Comparison of ENCODE assay signal across 28 cellular contexts in the genomic region with DNA sequence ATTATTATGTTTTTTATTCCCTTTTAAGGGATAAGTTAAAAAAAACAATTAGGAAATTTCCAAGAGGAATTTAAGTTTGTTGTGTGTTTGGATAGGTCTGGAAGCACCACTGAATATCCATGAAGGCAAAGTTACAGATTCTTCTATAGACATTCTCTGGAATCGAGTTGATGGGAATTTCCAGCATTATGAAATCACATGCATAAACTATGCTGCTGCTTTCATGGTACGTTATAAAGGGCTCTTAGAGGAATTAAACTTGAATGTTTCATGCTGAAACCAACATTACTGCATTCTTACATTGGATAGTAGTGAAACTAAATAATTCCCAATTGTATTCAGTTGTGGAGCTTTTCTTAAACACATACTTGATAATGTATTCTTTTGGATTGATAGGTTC. TPM values are rescaled to one million over a fixed set of nuclear protein-coding genes. Genes with fewer than 3 reads are reported as not detected.
DNase-seq lines count a peak whose midpoint lies in the region; ATAC-seq and TF ChIP-seq lines count a peak whose summit lies in the region.
"Had no signal": no experiment of that assay in that cellular context is flagged by ENCODE, and none has a peak within 500 bp of the region (broad histone marks: within the 10 kb centered on the region; RNA-seq: fewer than 3 reads in every experiment).

No MANE protein-coding gene starts in this region.

- TF ChIP-seq CTCF in mammary epithelial cell (conservative IDR thresholded peaks at IDR 0.05 in 1 of 2, IDR thresholded peaks at IDR 0.05 in 1 of 2; ENCODE audit: extremely low read depth in 1 of 2, insufficient read depth in 1 of 2, low read depth in 1 of 2, low read length in 2 of 2): no peak
- no peak for TF ChIP-seq CTCF in breast epithelium (IDR thresholded peaks at IDR 0.05)

- no peak overlapping the region for H3K9ac ChIP-seq in mammary epithelial cell (ENCODE audit: insufficient read depth, low read length)

- ATAC-seq in HG03097 (IDR thresholded peaks at IDR 0.05; ENCODE audit: low FRiP score, unreplicated experiment): no peak
- ATAC-seq: WTC11 had no signal

- H3K79me2 ChIP-seq in mammary epithelial cell (ENCODE audit: insufficient read depth, low read length): no peaks in the 10 kb centered on the region

- H3K27ac ChIP-seq in mammary epithelial cell (ENCODE audit: insufficient read depth, low read depth, low read length): no peak overlapping the region
- H3K27ac ChIP-seq in breast epithelium: no peak overlapping the region
- H3K27ac ChIP-seq: ascending aorta, C4-2B, epithelial cell of prostate, HL-60, sigmoid colon, transverse colon had no signal

- H3K36me3 ChIP-seq in mammary epithelial cell (ENCODE audit: insufficient read depth, low read length) (no peaks in the 10 kb centered on the region), breast epithelium (no peaks in the 10 kb centered on the region)
- H3K36me3 ChIP-seq: ascending aorta, HAP-1, sigmoid colon, transverse colon had no signal

- H2AFZ ChIP-seq in mammary epithelial cell (ENCODE audit: low read depth, low read length): no peak overlapping the region

- intact Hi-C loops in mammary epithelial cell (cut with micrococcal nuclease) (no loop called here), breast epithelium (cut with DNase I; ENCODE audit: low total_unique reads) (no loop called here)

- 0% methylated on average over 2 of the region's 2 CpGs for WGBS in mammary epithelial cell (ENCODE audit: low coverage, missing lambda C conversion rate)

- no peak overlapping the region for H3K4me2 ChIP-seq in mammary epithelial cell (ENCODE audit: insufficient read depth, low read depth, low read length)

- DNase-seq in mammary epithelial cell (peak; percentile 20), breast epithelium (ENCODE audit: low spot score in 2 of 2) (no peak), astrocyte of the hippocampus (ENCODE audit: low read depth, low spot score) (peak; percentile 7), iris pigment epithelial cell (ENCODE audit: low read depth) (peak; percentile 77), OCI-M2 (lab: John Stamatoyannopoulos, UW; ENCODE audit: unreplicated experiment) (no peak)
- no peak for DNase-seq in activated CD4-positive, alpha-beta T cell treated with anti-CD3 and anti-CD28 coated beads, Interleukin-2, amount 50 U/mL, for 48 hours
- no peak for DNase-seq in stimulated activated CD4-positive, alpha-beta T cell treated with anti-CD3 and anti-CD28 coated beads, Interleukin-4, amount 100 ng/mL, for 1 hour
- DNase-seq: 8988T; activated CD4-positive, alpha-beta T cell treated with anti-CD3 and anti-CD28 coated beads, Interleukin-2, amount 50 U/mL, for 1 hour; activated naive CD4-positive, alpha-beta T cell treated with anti-CD3 and anti-CD28 coated beads, Interleukin-2, amount 10 ng/mL, durations not matched to agents 7 days and 5 days; Calu3; cerebellar nuclear complex; DND-41; islet precursor cell; NCI-H526; nephron progenitor cell; sigmoid colon; T-helper 9 cell; transverse colon had no signal

- H4K20me1 ChIP-seq in mammary epithelial cell (ENCODE audit: insufficient read depth, low read length): no peaks in the 10 kb centered on the region

- dilution Hi-C loops in mammary epithelial cell (cut with HindIII; ENCODE audit: low sequenced_read_pairs): no loop called here

- H3K27me3 ChIP-seq in mammary epithelial cell (ENCODE audit: insufficient read depth, low read length): peaks cover 4% of the 10 kb centered on the region
- no peaks in the 10 kb centered on the region for H3K27me3 ChIP-seq in breast epithelium
- H3K27me3 ChIP-seq: ascending aorta, sigmoid colon, transverse colon had no signal

- H3K4me3 ChIP-seq in mammary epithelial cell (replicated peaks in 1 of 3; ENCODE audit: insufficient read depth in 1 of 3, low read depth in 2 of 3, low read length in 3 of 3) (no peak overlapping the region), breast epithelium (no peak overlapping the region)
- H3K4me3 ChIP-seq: ascending aorta, HAP-1, sigmoid colon, transverse colon had no signal

- in situ Hi-C loops in mammary epithelial cell (cut with MboI; ENCODE audit: low sequenced_read_pairs in 2 of 2): no loop called here

- CTCF ChIA-PET in mammary epithelial cell (lab: Charles Lee; ENCODE audit: low non-redundant PET): no interaction called here

- H3K9me3 ChIP-seq in mammary epithelial cell (replicated peaks; ENCODE audit: insufficient read depth, low read length) (no peaks in the 10 kb centered on the region), breast epithelium (no peaks in the 10 kb centered on the region)
- H3K9me3 ChIP-seq: ascending aorta, HAP-1, sigmoid colon, transverse colon had no signal

- TF ChIP-seq POLR2A in breast epithelium (IDR thresholded peaks at IDR 0.05): no peak

- no peaks in the 10 kb centered on the region for H3K4me1 ChIP-seq in mammary epithelial cell (ENCODE audit: insufficient read depth, low read length)
- no peaks in the 10 kb centered on the region for H3K4me1 ChIP-seq in breast epithelium
- H3K4me1 ChIP-seq: ascending aorta, HAP-1, transverse colon had no signal

- no TSS peak for BruUV-seq in mammary epithelial cell (replicated peaks; lab: Mats Ljungman, UMichigan)

RNA-seq across cellular contexts. Expression of a gene that starts 21.5 kb away (rescaled TPM):
- total RNA-seq in mammary epithelial cell: under 1 TPM in 1 of 2 donors, not detected in 1; 0.17 TPM
- not detected for polyA plus RNA-seq in mammary epithelial cell
- not detected for polyA minus RNA-seq in mammary epithelial cell
- 1 to 10 TPM in 2 of 3 donors, under 1 TPM in 1; 0.66 to 8.0 (median 4.0) TPM for total RNA-seq in breast epithelium
- total RNA-seq: activated T-helper 1 cell treated with anti-CD3 and anti-CD28 coated beads, Interleukin-12 subunit alpha, Interleukin-12 subunit beta, Interleukin-2, Interleukin-4 antibody, amounts not matched to agents 30 ng/mL and 10 ng/mL and 1 ng/mL, durations not matched to agents 14 hours and 24 hours and 36 hours; Calu3; mononuclear cell; WTC11 had no signal
- polyA plus RNA-seq: sigmoid colon had no signal

Comparison
In these comparisons a context has a peak if more than half of its experiments do, and no peak if none do; other contexts are left out.
1. DNase-seq: peak in mammary epithelial cell (single experiment), astrocyte of the hippocampus (single experiment) and iris pigment epithelial cell (single experiment); none in breast epithelium (0 of 2), activated CD4-positive, alpha-beta T cell treated with anti-CD3 and anti-CD28 coated beads, Interleukin-2, amount 50 U/mL, for 48 hours (0 of 2), stimulated activated CD4-positive, alpha-beta T cell treated with anti-CD3 and anti-CD28 coated beads, Interleukin-4, amount 100 ng/mL, for 1 hour (single experiment) and OCI-M2 (single experiment).